ENCODE assay signal across 8 cellular contexts in genomic region chr3:129195731-129196256, GRCh38. TPM values are rescaled to one million over a fixed set of nuclear protein-coding genes. Genes with fewer than 3 reads are reported as not detected.
DNase-seq lines count a peak whose midpoint lies in the region; ATAC-seq and TF ChIP-seq lines count a peak whose summit lies in the region.

No MANE protein-coding gene starts in this region.

- H3K27me3 Mint-ChIP-seq in MCF 10A (ENCODE audit: insufficient read depth, unreplicated experiment): no peaks in the 10 kb centered on the region

- H3K27me3 ChIP-seq in breast epithelium (no peaks in the 10 kb centered on the region), stomach (no peaks in the 10 kb centered on the region)

- H3K9me3 Mint-ChIP-seq in MCF 10A (ENCODE audit: unreplicated experiment): no peaks in the 10 kb centered on the region

- no peak for TF ChIP-seq POLR2A in breast epithelium (IDR thresholded peaks at IDR 0.05)
- no peak for TF ChIP-seq POLR2A in stomach (IDR thresholded peaks at IDR 0.05)

- H3K4me3 ChIP-seq in breast epithelium (no peak overlapping the region), astrocyte of the cerebellum (ENCODE audit: low read depth, low read length) (peak overlapping the region; percentile 9), stomach (no peak overlapping the region)

- no TSS peak for BruUV-seq in MCF 10A (replicated peaks; lab: Mats Ljungman, UMichigan)

- peak; percentile 83 for DNase-seq in MCF 10A (ENCODE audit: unreplicated experiment)
- DNase-seq in breast epithelium (ENCODE audit: low spot score in 2 of 2): no peak
- DNase-seq in astrocyte of the cerebellum (ENCODE audit: low read depth): peak; percentile 88
- peak; percentile 97 for DNase-seq in iris pigment epithelial cell (ENCODE audit: low read depth)
- DNase-seq in stomach: no peak
- DNase-seq in SKM-1 treated with dmso at 0.1 percent for 144 hours (lab: John Stamatoyannopoulos, UW; ENCODE audit: unreplicated experiment): no peak
- no peak for DNase-seq in NCI-H1436 (lab: John Stamatoyannopoulos, UW)

- in situ Hi-C loops in astrocyte of the cerebellum (cut with HindIII; ENCODE audit: low sequenced_read_pairs): no loop called here

- H3K27ac Mint-ChIP-seq in MCF 10A (ENCODE audit: low read depth, unreplicated experiment): peak overlapping the region; percentile 57

- H3K36me3 ChIP-seq in breast epithelium (no peaks in the 10 kb centered on the region), stomach (peaks cover 0 to 4% (median 0%) of the 10 kb centered on the region in 4 donors)

- H3K27ac ChIP-seq in breast epithelium: peak overlapping the region in 1 of 2 donors; percentile 10
- peak overlapping the region in 4 of 5 donors; percentile 31 to 83 (median 78) for H3K27ac ChIP-seq in stomach

- H3K4me1 Mint-ChIP-seq in MCF 10A (ENCODE audit: insufficient read depth, unreplicated experiment): peaks cover 9% of the 10 kb centered on the region

- intact Hi-C loops in MCF 10A (cut with micrococcal nuclease): loop anchor here (1.0 kb wide), 1 partner anchor 50 kb away; no protein-coding TSS in a partner anchor
- intact Hi-C loops in breast epithelium (cut with DNase I; ENCODE audit: low total_unique reads): no loop called here
- intact Hi-C loops in stomach (cut with DNase I; ENCODE audit: low total_unique reads): no loop called here

- H3K4me3 Mint-ChIP-seq in MCF 10A (ENCODE audit: unreplicated experiment): peak overlapping the region; percentile 50

- POLR2A ChIA-PET in MCF 10A (lab: Yijun Ruan, JAX): interaction anchor here (0.7 to 5.6 kb wide), 24 partner anchors 9 to 317 kb away, joined by 3 to 186 read pairs (median 7); partner anchors contain the start of genes ACAD9, CNBP, COPG1 and IFT122

- H3K4me1 ChIP-seq in breast epithelium (no peaks in the 10 kb centered on the region), stomach (peaks cover 0 to 32% (median 17%) of the 10 kb centered on the region in 4 donors)

- TF ChIP-seq EP300 in stomach (IDR thresholded peaks at IDR 0.05): no peak

- TF ChIP-seq CTCF in MCF 10A (IDR thresholded peaks at IDR 0.05; ENCODE audit: unreplicated experiment) (no peak), breast epithelium (IDR thresholded peaks at IDR 0.05) (no peak), astrocyte of the cerebellum (IDR thresholded peaks at IDR 0.05; ENCODE audit: low read depth, low read length, missing control alignments) (no peak), stomach (IDR thresholded peaks at IDR 0.05) (no peak)

- ATAC-seq in HG03521 (IDR thresholded peaks at IDR 0.05; ENCODE audit: unreplicated experiment): no peak

- WGBS in stomach, 5 donors: 33 to 57% (median 52%) methylated on average over 6 of the region's 6 CpGs

- CTCF ChIA-PET in MCF 10A (lab: Yijun Ruan, JAX): interaction anchor here (0.6 to 4.4 kb wide), 13 partner anchors 9 to 226 kb away, joined by 3 to 39 read pairs (median 3); no protein-coding TSS in a partner anchor

- H3K36me3 Mint-ChIP-seq in MCF 10A (ENCODE audit: insufficient read depth, unreplicated experiment): no peaks in the 10 kb centered on the region

- H3K9me3 ChIP-seq in breast epithelium (no peaks in the 10 kb centered on the region), stomach (no peaks in the 10 kb centered on the region)

RNA-seq across cellular contexts. Expression of gene CNBP, which starts 12.1 kb away (rescaled TPM):
- total RNA-seq in MCF 10A (2022) (519 and 557 TPM in 2 replicates), breast epithelium (100 to 1,000 TPM; 384 to 521 (median 495) TPM), stomach (100 to 1,000 TPM; 185 to 399 (median 202) TPM)
- polyA plus RNA-seq in stomach: 100 to 1,000 TPM; 315 to 537 (median 323) TPM

RNA-seq across cellular contexts. Expression of gene ISY1, which starts 34.9 kb away (rescaled TPM):
- total RNA-seq in MCF 10A (2022) (52.5 and 57.8 TPM in 2 replicates), breast epithelium (10 to 100 TPM; 21.4 to 27.9 (median 21.7) TPM), stomach (10 to 100 TPM in 1 of 5 donors, 1 to 10 TPM in 4; 5.4 to 24.4 (median 7.0) TPM)
- 10 to 100 TPM; 17.8 to 31.5 (median 19.5) TPM for polyA plus RNA-seq in stomach

RNA-seq across cellular contexts. Expression of gene COPG1, which starts 53.6 kb away (rescaled TPM):
- total RNA-seq in MCF 10A (2022): 225 and 298 TPM in 2 replicates
- 100 to 1,000 TPM in 2 of 3 donors, 10 to 100 TPM in 1; 82.6 to 121 (median 102) TPM for total RNA-seq in breast epithelium
- total RNA-seq in stomach: 100 to 1,000 TPM in 4 of 5 donors, 10 to 100 TPM in 1; 38.5 to 356 (median 114) TPM
- 100 to 1,000 TPM in 1 of 3 donors, 10 to 100 TPM in 2; 79.8 to 113 (median 88.7) TPM for polyA plus RNA-seq in stomach

Comparison
In these comparisons a context has a peak if more than half of its experiments do, and no peak if none do; other contexts are left out.
1. DNase-seq: peak in MCF 10A (single experiment), astrocyte of the cerebellum (single experiment) and iris pigment epithelial cell (single experiment); none in breast epithelium (0 of 2), stomach (single experiment), SKM-1 treated with dmso at 0.1 percent for 144 hours (single experiment) and NCI-H1436 (single experiment).